In genomic region chr1:39410915-39411436, GRCh38 we compare ENCODE assay signal across 8 cellular contexts.
DNase-seq lines count a peak whose midpoint lies in the region; ATAC-seq and TF ChIP-seq lines count a peak whose summit lies in the region.

No MANE protein-coding gene starts in this region.

- peaks cover 22% of the 10 kb centered on the region for H3K4me1 Mint-ChIP-seq in Caco-2 (ENCODE audit: low read depth, unreplicated experiment)

- H3K27me3 Mint-ChIP-seq in Caco-2 (ENCODE audit: insufficient read depth, unreplicated experiment): no peaks in the 10 kb centered on the region

- H3K27ac ChIP-seq in ascending aorta: peak overlapping the region; percentile 54 to 96

- peak overlapping the region; percentile 3 for H3K27ac Mint-ChIP-seq in Caco-2 (ENCODE audit: unreplicated experiment)

- ATAC-seq in sciatic nerve: no peak

- H3K4me3 ChIP-seq in Caco-2 (ENCODE audit: low read depth, low read length): no peak overlapping the region
- peak overlapping the region; percentile 76 to 84 for H3K4me3 ChIP-seq in ascending aorta

- no TSS peak for BruUV-seq in Caco-2 (replicated peaks; lab: Mats Ljungman, UMichigan)

- no peaks in the 10 kb centered on the region for H3K9me3 Mint-ChIP-seq in Caco-2 (ENCODE audit: unreplicated experiment)

- peak; percentile 37 to 49 for TF ChIP-seq CTCF in Caco-2 (IDR thresholded peaks at IDR 0.05; ENCODE audit: insufficient read depth in 1 of 2, low read depth in 1 of 2, low read length in 1 of 2, severe bottlenecking in 1 of 2, unreplicated experiment in 1 of 2)
- peak; percentile 77 to 80 (median 78) for TF ChIP-seq CTCF in ascending aorta (IDR thresholded peaks at IDR 0.05)

- in situ Hi-C loops in KBM-7 (cut with MboI; ENCODE audit: low pct_unique_long_range_greater_than_20kb, low sequenced_read_pairs): no loop called here

- POLR2A ChIA-PET in Caco-2 (lab: Charles Lee): no interaction called here

- H3K36me3 ChIP-seq in Caco-2 (ENCODE audit: control insufficient read depth, insufficient read depth, low read length) (no peaks in the 10 kb centered on the region), ascending aorta (no peaks in the 10 kb centered on the region)

- no peaks in the 10 kb centered on the region for H3K27me3 ChIP-seq in Caco-2 (replicated peaks; ENCODE audit: control insufficient read depth, insufficient read depth, low read length)
- H3K27me3 ChIP-seq in ascending aorta: no peaks in the 10 kb centered on the region

- H3K4me1 ChIP-seq in Caco-2 (peaks cover 20% of the 10 kb centered on the region), ascending aorta (peaks cover 11 to 64% of the 10 kb centered on the region in 2 donors)

- CTCF ChIA-PET in Caco-2 (lab: Charles Lee): interaction anchor here (0.9 to 1.2 kb wide), 7 partner anchors 13 to 312 kb away, joined by 3 to 12 read pairs (median 6); no protein-coding TSS in a partner anchor

- peaks cover 37% of the 10 kb centered on the region for H3K36me3 Mint-ChIP-seq in Caco-2 (ENCODE audit: insufficient read depth, unreplicated experiment)

- no peaks in the 10 kb centered on the region for H3K9me3 ChIP-seq in Caco-2
- H3K9me3 ChIP-seq in ascending aorta: no peaks in the 10 kb centered on the region

- intact Hi-C loops in Caco-2 (cut with micrococcal nuclease; ENCODE audit: unreplicated experiment) (loop anchor here (1.0 kb wide), 1 partner anchor 145 kb away; no protein-coding TSS in a partner anchor), ascending aorta (cut with DNase I) (loop anchor here (1.0 to 5.0 kb wide), 2 partner anchors 40 to 314 kb away; no protein-coding TSS in a partner anchor), sciatic nerve (cut with DNase I) (no loop called here)

- peak overlapping the region; percentile 39 for H3K4me3 Mint-ChIP-seq in Caco-2 (ENCODE audit: unreplicated experiment)

- DNase-seq in Caco-2 (peak; percentile 50 to 53), KBM-7 (peak; percentile 81), SW480 (ENCODE audit: low spot score) (peak; percentile 70), ascending aorta (ENCODE audit: low spot score in 2 of 2) (peak; percentile 23 to 92), hippocampal formation (lab: John Stamatoyannopoulos, UW) (peak; percentile 39 to 45), sciatic nerve (ENCODE audit: low spot score) (peak; percentile 78), ecto neural progenitor cell (ENCODE audit: low spot score) (no peak), DMS79 (lab: John Stamatoyannopoulos, UW) (no peak)

Comparison
In these comparisons a context has a peak if more than half of its experiments do, and no peak if none do; other contexts are left out.
1. DNase-seq: peak in Caco-2 (2 of 2), KBM-7 (single experiment), SW480 (single experiment), ascending aorta (2 of 2), hippocampal formation (2 of 2) and sciatic nerve (single experiment); none in ecto neural progenitor cell (single experiment) and DMS79 (single experiment).